Comparison of ENCODE assay signal across 28 cellular contexts in the genomic region with DNA sequence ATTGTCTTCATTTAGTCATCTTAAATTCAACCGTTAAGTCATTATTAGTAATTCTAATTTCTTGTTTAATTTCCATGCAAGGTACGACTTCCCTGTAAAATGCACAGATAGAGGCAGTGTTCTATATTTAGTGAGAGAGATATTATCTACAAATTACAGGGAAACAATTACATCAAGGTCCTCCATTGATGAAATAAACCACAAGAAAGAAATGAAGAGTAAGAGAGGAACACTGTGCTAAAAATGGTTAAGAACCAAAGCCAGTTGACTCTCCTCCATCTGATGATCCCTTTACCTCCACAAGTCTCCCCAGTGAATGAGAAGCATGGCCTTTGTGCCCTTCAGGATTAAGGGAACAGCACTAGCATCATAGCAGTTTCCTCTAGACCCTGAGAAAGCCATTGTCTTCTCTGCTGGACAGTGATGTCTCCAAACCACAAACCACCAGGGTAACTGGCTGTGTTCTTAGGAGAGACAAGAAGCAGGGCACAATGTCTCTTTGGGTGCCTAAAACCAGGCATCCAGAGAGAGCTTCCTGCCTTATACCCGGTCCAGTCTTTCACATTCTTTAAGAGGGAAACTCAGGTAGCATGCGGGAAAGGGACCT. TPM values are rescaled to one million over a fixed set of nuclear protein-coding genes. Genes with fewer than 3 reads are reported as not detected.
A peak's percentile ranks its signal among the peaks of the same experiment; 100 is the strongest.
DNase-seq lines count a peak whose midpoint lies in the region; ATAC-seq and TF ChIP-seq lines count a peak whose summit lies in the region.
"Had no signal": no experiment of that assay in that cellular context is flagged by ENCODE, and none has a peak within 500 bp of the region (broad histone marks: within the 10 kb centered on the region; RNA-seq: fewer than 3 reads in every experiment).

No MANE protein-coding gene starts in this region.

- H3K27me3 ChIP-seq in BLaER1, result no peaks in the 10 kb centered on the region
- H3K27me3 ChIP-seq in DND-41 (ENCODE audit: insufficient read depth, low read length, poor library complexity), result no peaks in the 10 kb centered on the region
- H3K27me3 ChIP-seq: SJSA1 had no signal

- no peak overlapping the region for H2AFZ ChIP-seq in DND-41 (ENCODE audit: low read depth, low read length)
- H2AFZ ChIP-seq: GM23248, PC-9 had no signal

- no peaks in the 10 kb centered on the region for H3K79me2 ChIP-seq in DND-41 (ENCODE audit: insufficient read depth, low read length)

- peak; percentile 69 for ATAC-seq in DND-41 (ENCODE audit: insufficient read depth, low read depth)
- peak; percentile 28 for ATAC-seq in activated naive CD8-positive, alpha-beta T cell treated with anti-CD3 and anti-CD28 coated beads, Interleukin-2, amount 10 ng/mL, durations not matched to agents 7 days and 5 days (ENCODE audit: low read depth)
- ATAC-seq in GM18498 (IDR thresholded peaks at IDR 0.05; ENCODE audit: unreplicated experiment), result no peak
- ATAC-seq in omental fat pad (ENCODE audit: low FRiP score), result no peak
- ATAC-seq: CD8-positive, alpha-beta T cell; gastroesophageal sphincter; psoas muscle; stimulated activated effector memory CD8-positive, alpha-beta T cell treated with anti-CD3 and anti-CD28 coated beads, Interleukin-12 subunit alpha, Interleukin-12 subunit beta, amount 100 ng/mL, for 72 hours had no signal

- no peak for TF ChIP-seq CTCF in DND-41 (IDR thresholded peaks at IDR 0.05; ENCODE audit: borderline replicate concordance, extremely low read depth, low read length, poor library complexity, severe bottlenecking)
- TF ChIP-seq CTCF in omental fat pad (IDR thresholded peaks at IDR 0.05), result no peak

- peaks cover 59% of the 10 kb centered on the region for H3K4me1 ChIP-seq in BLaER1
- no peaks in the 10 kb centered on the region for H3K4me1 ChIP-seq in DND-41 (ENCODE audit: insufficient read depth, low read length)
- H3K4me1 ChIP-seq: esophagus squamous epithelium, gastroesophageal sphincter, psoas muscle, SJSA1 had no signal

- H3K27ac ChIP-seq in BLaER1, result no peak overlapping the region; the same call in 1 of the 2 replicates
- no peak overlapping the region for H3K27ac ChIP-seq in DND-41 (ENCODE audit: low read length)
- H3K27ac ChIP-seq: coronary artery, esophagus squamous epithelium, gastroesophageal sphincter, GM23248, PC-9, psoas muscle, SJSA1, skin epidermis, VCaP had no signal

- no peaks in the 10 kb centered on the region for H4K20me1 ChIP-seq in BLaER1
- 0 out of 2 replicates have a peak, but pooled peaks cover 3% of the 10 kb centered on the region for H4K20me1 ChIP-seq in DND-41 (ENCODE audit: insufficient read depth, low read length)

- H3K9ac ChIP-seq in BLaER1, result no peak overlapping the region
- no peak overlapping the region for H3K9ac ChIP-seq in DND-41 (ENCODE audit: low read depth, low read length)
- H3K9ac ChIP-seq: GM23248 had no signal

- no peaks in the 10 kb centered on the region for H3K36me3 Mint-ChIP-seq in activated naive CD8-positive, alpha-beta T cell treated with anti-CD3 and anti-CD28 coated beads, Interleukin-2, amount 10 ng/mL, durations not matched to agents 7 days and 5 days
- H3K36me3 Mint-ChIP-seq: CD8-positive, alpha-beta T cell had no signal

- peaks cover 58% of the 10 kb centered on the region for H3K4me1 Mint-ChIP-seq in activated naive CD8-positive, alpha-beta T cell treated with anti-CD3 and anti-CD28 coated beads, Interleukin-2, amount 10 ng/mL, durations not matched to agents 7 days and 5 days

- H3K9me3 Mint-ChIP-seq in activated naive CD8-positive, alpha-beta T cell treated with anti-CD3 and anti-CD28 coated beads, Interleukin-2, amount 10 ng/mL, durations not matched to agents 7 days and 5 days, result no peaks in the 10 kb centered on the region
- H3K9me3 Mint-ChIP-seq: CD8-positive, alpha-beta T cell; stimulated activated effector memory CD8-positive, alpha-beta T cell treated with anti-CD3 and anti-CD28 coated beads, Interleukin-12 subunit alpha, Interleukin-12 subunit beta, amount 100 ng/mL, for 72 hours had no signal

- POLR2A ChIA-PET in activated naive CD8-positive, alpha-beta T cell treated with anti-CD3 and anti-CD28 coated beads, Interleukin-2, amount 10 ng/mL, durations not matched to agents 7 days and 5 days (lab: Charles Lee), result no interaction called here

- H3K27ac Mint-ChIP-seq in activated naive CD8-positive, alpha-beta T cell treated with anti-CD3 and anti-CD28 coated beads, Interleukin-2, amount 10 ng/mL, durations not matched to agents 7 days and 5 days, result peak overlapping the region; percentile 59
- H3K27ac Mint-ChIP-seq: CD8-positive, alpha-beta T cell; stimulated activated effector memory CD8-positive, alpha-beta T cell treated with anti-CD3 and anti-CD28 coated beads, Interleukin-12 subunit alpha, Interleukin-12 subunit beta, amount 100 ng/mL, for 72 hours had no signal

- H3K4me3 ChIP-seq in BLaER1, result no peak overlapping the region
- no peak overlapping the region for H3K4me3 ChIP-seq in DND-41 (ENCODE audit: low read depth in 1 of 2, low read length in 2 of 2)
- H3K4me3 ChIP-seq: coronary artery, esophagus squamous epithelium, gastroesophageal sphincter, GM23248, PC-9, psoas muscle, SJSA1, skin epidermis had no signal

- peak overlapping the region; percentile 48 for H3K4me3 Mint-ChIP-seq in activated naive CD8-positive, alpha-beta T cell treated with anti-CD3 and anti-CD28 coated beads, Interleukin-2, amount 10 ng/mL, durations not matched to agents 7 days and 5 days
- H3K4me3 Mint-ChIP-seq: CD8-positive, alpha-beta T cell; stimulated activated effector memory CD8-positive, alpha-beta T cell treated with anti-CD3 and anti-CD28 coated beads, Interleukin-12 subunit alpha, Interleukin-12 subunit beta, amount 100 ng/mL, for 72 hours had no signal

- no peaks in the 10 kb centered on the region for H3K27me3 Mint-ChIP-seq in activated naive CD8-positive, alpha-beta T cell treated with anti-CD3 and anti-CD28 coated beads, Interleukin-2, amount 10 ng/mL, durations not matched to agents 7 days and 5 days

- no peaks in the 10 kb centered on the region for H3K36me3 ChIP-seq in BLaER1
- no peaks in the 10 kb centered on the region for H3K36me3 ChIP-seq in DND-41 (ENCODE audit: insufficient read depth, low read length)
- H3K36me3 ChIP-seq: esophagus squamous epithelium, gastroesophageal sphincter, SJSA1 had no signal

- H3K9me3 ChIP-seq in BLaER1 (peaks cover 12% of the 10 kb centered on the region), DND-41 (ENCODE audit: insufficient read depth, low read length, severe bottlenecking) (no peaks in the 10 kb centered on the region)
- H3K9me3 ChIP-seq: esophagus squamous epithelium, gastroesophageal sphincter, psoas muscle, SJSA1 had no signal

- no peak for DNase-seq in DND-41
- DNase-seq in OCI-M1 (lab: John Stamatoyannopoulos, UW), result peak; percentile 12
- no peak for DNase-seq in activated naive CD8-positive, alpha-beta T cell treated with anti-CD3 and anti-CD28 coated beads, Interleukin-2, amount 10 ng/mL, durations not matched to agents 7 days and 5 days
- DNase-seq in NCI-H2171 (lab: John Stamatoyannopoulos, UW), result no peak
- DNase-seq in omental fat pad (ENCODE audit: low spot score), result no peak
- DNase-seq: activated gamma-delta T cell; amygdala; CD8-positive, alpha-beta T cell; esophagus squamous epithelium; GM23248; KG1; NCI-H1092; NCI-H1930; NCI-H226; NCI-H774; PC-9; psoas muscle; stimulated activated CD4-positive, alpha-beta T cell treated with anti-CD3 and anti-CD28 coated beads, Interleukin-1b, Interleukin-23, amount 100 ng/mL, for 48 hours had no signal

- H3K4me2 ChIP-seq in BLaER1 (peak overlapping the region; percentile 63), DND-41 (ENCODE audit: insufficient read depth, low read length) (no peak overlapping the region)
- H3K4me2 ChIP-seq: PC-9 had no signal

RNA-seq across cellular contexts. Expression of a gene that starts 38.1 kb away (rescaled TPM):
- 10 to 100 TPM; 94.2 to 95.1 TPM for total RNA-seq in activated naive CD8-positive, alpha-beta T cell treated with anti-CD3 and anti-CD28 coated beads, Interleukin-2, amount 10 ng/mL, durations not matched to agents 7 days and 5 days
- 1 to 10 TPM; 3.5 to 5.8 (median 4.1) TPM for total RNA-seq in omental fat pad
- total RNA-seq: bronchial epithelial cell, GM23248, lung microvascular endothelial cell, PC-9 had no signal

Comparison
In these comparisons a context has a peak if more than half of its experiments do, and no peak if none do; other contexts are left out.
1. ATAC-seq: peak in DND-41 (single experiment) and activated naive CD8-positive, alpha-beta T cell treated with anti-CD3 and anti-CD28 coated beads, Interleukin-2, amount 10 ng/mL, durations not matched to agents 7 days and 5 days (single experiment); none in GM18498 (single experiment) and omental fat pad (single experiment).
2. RNA of a gene that starts 38.1 kb away (total RNA-seq): 94.2 to 95.1 TPM in activated naive CD8-positive, alpha-beta T cell treated with anti-CD3 and anti-CD28 coated beads, Interleukin-2, amount 10 ng/mL, durations not matched to agents 7 days and 5 days; 3.5 to 5.8 TPM in omental fat pad; every median in the first group is over 10 times any median in the second.